Comparison of ENCODE assay signal across 15 cellular contexts in genomic region chr1:183872406-183872805, GRCh38.
DNase-seq lines count a peak whose midpoint lies in the region; ATAC-seq and TF ChIP-seq lines count a peak whose summit lies in the region.
"Had no signal": no experiment of that assay in that cellular context is flagged by ENCODE, and none has a peak within 500 bp of the region (broad histone marks: within the 10 kb centered on the region; RNA-seq: fewer than 3 reads in every experiment).

No MANE protein-coding gene starts in this region.

- H3K27ac ChIP-seq in SK-N-MC (peak overlapping the region; percentile 76), psoas muscle (peak overlapping the region; percentile 23)

- peak overlapping the region; percentile 34 for H3K4me3 ChIP-seq in AG10803 (ENCODE audit: low read length)
- peak overlapping the region; percentile 64 for H3K4me3 ChIP-seq in SK-N-MC
- peak overlapping the region; percentile 28 for H3K4me3 ChIP-seq in psoas muscle

- ATAC-seq in psoas muscle, result no peak

- TF ChIP-seq CTCF in AG10803 (conservative IDR thresholded peaks at IDR 0.05; ENCODE audit: low read length) (no peak), psoas muscle (IDR thresholded peaks at IDR 0.05) (no peak), GM10266 (IDR thresholded peaks at IDR 0.05; ENCODE audit: control insufficient read depth, insufficient read depth, low read depth, missing control alignments) (no peak)

- H3K4me1 ChIP-seq in psoas muscle, result peaks cover 44% of the 10 kb centered on the region

- H3K36me3 ChIP-seq in SK-N-MC (ENCODE audit: insufficient read depth, low read length) (peaks cover 14% of the 10 kb centered on the region), psoas muscle (ENCODE audit: insufficient read depth in 1 of 2, low read depth in 1 of 2) (no peaks in the 10 kb centered on the region)

- DNase-seq in AG10803 (ENCODE audit: low read depth), result peak; percentile 26
- no peak for DNase-seq in SK-N-MC (ENCODE audit: low read depth, low spot score)
- DNase-seq in fibroblast of peridontal ligament (ENCODE audit: extremely low read depth), result peak; percentile 82
- DNase-seq in psoas muscle, result no peak
- no peak for DNase-seq in DMS79 (lab: John Stamatoyannopoulos, UW)
- no peak for DNase-seq in GM10266 (ENCODE audit: extremely low spot score)
- DNase-seq in UCSD-AML1 (lab: John Stamatoyannopoulos, UW; ENCODE audit: unreplicated experiment), result no peak
- no peak for DNase-seq in GDM1 (lab: John Stamatoyannopoulos, UW)
- DNase-seq: activated T-cell treated with anti-CD3 and anti-CD28 coated beads, Interleukin-2, amount 50 U/mL, for 1 hour; CD4-positive, alpha-beta T cell; cerebellar nuclear complex; HFFc6; KBM-7; NCI-H345; RPMI8226 had no signal

- H3K9me3 ChIP-seq in SK-N-MC (ENCODE audit: low read depth, low read length), result no peaks in the 10 kb centered on the region
- H3K9me3 ChIP-seq in psoas muscle, result no peaks in the 10 kb centered on the region

- 29 to 34% (median 32%) methylated on average over 3 of the region's 3 CpGs for WGBS in psoas muscle, 3 donors

- intact Hi-C loops in psoas muscle (cut with DNase I), result no loop called here

- H3K27me3 ChIP-seq in psoas muscle (ENCODE audit: insufficient read depth in 3 of 3, low read length in 2 of 3), result no peaks in the 10 kb centered on the region

- H3K9ac ChIP-seq in SK-N-MC (ENCODE audit: insufficient read length), result peak overlapping the region; percentile 45

Comparison
In these comparisons a context has a peak if more than half of its experiments do, and no peak if none do; other contexts are left out.
1. DNase-seq: peak in AG10803 (single experiment) and fibroblast of peridontal ligament (single experiment); none in SK-N-MC (single experiment), psoas muscle (0 of 2), DMS79 (single experiment), GM10266 (single experiment), UCSD-AML1 (single experiment) and GDM1 (single experiment).
2. Peak in every context shown above with its lines, with median percentiles within 50 percentile points of each other: H3K4me3 ChIP-seq.